In the genomic region with DNA sequence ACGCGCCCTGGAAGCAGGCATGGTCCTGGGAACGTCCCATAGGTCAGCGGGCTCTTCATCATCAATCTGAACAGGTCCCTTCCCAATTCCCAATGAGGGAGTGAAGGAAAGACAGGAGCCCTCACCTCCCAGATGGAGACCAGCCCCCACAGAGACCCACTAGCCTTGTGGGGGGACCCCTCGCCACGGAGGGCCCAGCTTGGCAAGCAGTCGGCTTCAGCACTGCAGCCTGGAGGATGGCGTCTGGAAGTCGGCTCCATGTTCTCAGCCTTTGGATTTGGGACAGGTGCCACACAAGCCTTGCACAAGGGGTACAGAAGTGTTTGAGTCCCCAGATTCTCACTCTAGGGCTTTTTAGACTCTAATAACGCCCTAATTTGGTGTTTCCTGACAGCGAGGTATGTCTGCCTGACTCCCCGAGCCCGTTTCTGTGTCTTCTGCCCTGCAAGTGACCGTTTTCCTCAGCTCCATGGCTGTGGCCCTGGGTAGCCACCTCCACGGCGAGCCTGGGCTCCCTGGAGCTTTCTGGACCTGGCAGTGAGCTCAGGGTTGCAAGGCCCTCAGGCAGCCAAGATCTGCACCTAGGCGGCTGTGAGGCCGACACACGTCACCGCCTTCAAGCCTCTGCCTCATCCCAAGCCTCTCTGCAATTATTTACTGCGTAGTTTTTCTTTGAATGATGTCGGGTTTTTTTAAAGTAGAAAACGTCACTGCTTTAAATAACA, we compare ENCODE assay signal across 30 cellular contexts.
"Had no signal": no experiment of that assay in that cellular context is flagged by ENCODE, and none has a peak within 500 bp of the region (broad histone marks: within the 10 kb centered on the region; RNA-seq: fewer than 3 reads in every experiment).

No MANE protein-coding gene starts in this region.

- DNase-seq: colonic mucosa; dermis blood vessel endothelial cell; effector memory CD4-positive, alpha-beta T cell; foreskin melanocyte; glutamatergic neuron; heart right ventricle; hippocampal formation; kidney glomerular epithelial cell; left colon; left ventricle myocardium superior; naive B cell; stimulated activated CD4-positive, alpha-beta T cell treated with anti-CD3 and anti-CD28 coated beads, Interleukin-12 subunit alpha, Interleukin-12 subunit beta, amount 100 ng/mL, for 4 hours; stimulated activated CD4-positive, alpha-beta T cell treated with anti-CD3 and anti-CD28 coated beads, Interleukin-1b, Interleukin-23, amount 100 ng/mL, for 48 hours; stimulated activated CD4-positive, alpha-beta T cell treated with anti-CD3 and anti-CD28 coated beads, Interleukin-4, amount 100 ng/mL, for 1 hour; stimulated activated CD8-positive, alpha-beta memory T cell treated with anti-CD3 and anti-CD28 coated beads, Interleukin-4, amount 100 ng/mL, for 48 hours; stimulated activated naive CD4-positive, alpha-beta T cell; stimulated activated naive CD8-positive, alpha-beta T cell treated with anti-CD3 and anti-CD28 coated beads, Interleukin-15, amount 100 ng/mL, for 72 hours; transverse colon; upper lobe of right lung; uterus had no signal

- H3K4me3 Mint-ChIP-seq: memory B cell; mesothelial cell of epicardium; natural killer cell treated with Interleukin-12 subunit alpha and Interleukin-12 subunit beta and Interleukin-15 and Interleukin-18, amount 100 ng/mL, for 72 hours; neural crest cell; stimulated activated naive CD8-positive, alpha-beta T cell treated with anti-CD3 and anti-CD28 coated beads, Interleukin-15, amount 100 ng/mL, for 72 hours had no signal

- H3K4me1 ChIP-seq: parathyroid adenoma had no signal

- H3K27me3 ChIP-seq: colonic mucosa, heart right ventricle, suprapubic skin, transverse colon, upper lobe of right lung, uterus had no signal

- H3K27ac ChIP-seq: colonic mucosa, esophagus muscularis mucosa, heart right ventricle, parathyroid adenoma, suprapubic skin, transverse colon, upper lobe of right lung, uterus had no signal

- ATAC-seq: heart right ventricle; left colon; left ventricle myocardium superior; mucosa of descending colon; natural killer cell treated with Interleukin-12 subunit alpha and Interleukin-12 subunit beta and Interleukin-15 and Interleukin-18, amount 100 ng/mL, for 72 hours; sciatic nerve; stimulated activated naive CD8-positive, alpha-beta T cell treated with anti-CD3 and anti-CD28 coated beads, Interleukin-15, amount 100 ng/mL, for 72 hours; upper lobe of right lung had no signal

- H3K9me3 Mint-ChIP-seq: memory B cell; mesothelial cell of epicardium; natural killer cell treated with Interleukin-12 subunit alpha and Interleukin-12 subunit beta and Interleukin-15 and Interleukin-18, amount 100 ng/mL, for 72 hours; neural crest cell; stimulated activated naive CD8-positive, alpha-beta T cell treated with anti-CD3 and anti-CD28 coated beads, Interleukin-15, amount 100 ng/mL, for 72 hours had no signal

- H3K36me3 Mint-ChIP-seq: memory B cell; mesothelial cell of epicardium; naive B cell; natural killer cell treated with Interleukin-12 subunit alpha and Interleukin-12 subunit beta and Interleukin-15 and Interleukin-18, amount 100 ng/mL, for 72 hours had no signal

- H3K27ac Mint-ChIP-seq: memory B cell; mesothelial cell of epicardium; progenitor cell of endocrine pancreas; stimulated activated naive CD8-positive, alpha-beta T cell treated with anti-CD3 and anti-CD28 coated beads, Interleukin-15, amount 100 ng/mL, for 72 hours had no signal
